ENCODE assay signal across 8 cellular contexts in the genomic region with DNA sequence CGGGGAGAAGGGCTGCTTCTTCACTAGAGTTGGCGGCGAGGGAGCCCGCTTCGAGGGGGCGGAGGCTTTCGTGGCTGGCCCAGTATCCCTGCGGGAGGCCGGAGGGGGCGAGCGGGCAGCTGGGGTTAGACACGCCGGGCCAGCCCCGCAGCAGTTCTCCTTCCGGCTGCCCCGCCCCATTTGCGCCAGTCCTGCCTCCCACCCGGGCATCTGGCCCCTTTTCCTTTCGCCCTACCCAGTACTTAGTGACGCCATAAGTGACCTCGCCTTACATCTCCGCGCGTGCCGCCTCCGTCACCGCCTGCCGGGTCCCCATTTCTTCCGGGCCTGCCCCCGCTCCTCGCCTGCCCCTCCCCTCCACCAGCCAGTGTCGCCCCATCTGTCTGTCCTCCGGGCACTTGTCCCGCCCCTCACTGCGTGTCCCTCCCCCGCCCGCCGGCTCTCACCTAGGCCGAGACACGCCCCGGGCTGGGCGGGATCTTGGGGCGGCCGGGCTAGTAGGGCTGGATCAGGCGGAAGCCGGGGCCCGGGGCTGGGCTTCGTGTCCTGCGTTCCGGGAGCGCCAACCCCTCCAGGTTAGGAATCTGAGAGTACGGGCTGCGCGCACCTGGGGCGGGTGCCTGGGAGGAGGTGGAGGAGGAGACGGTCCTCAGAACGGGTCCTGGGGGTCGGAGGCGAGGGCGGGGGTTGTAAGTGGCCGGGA. TPM values are rescaled to one million over a fixed set of nuclear protein-coding genes. Genes with fewer than 3 reads are reported as not detected.
DNase-seq lines count a peak whose midpoint lies in the region; ATAC-seq and TF ChIP-seq lines count a peak whose summit lies in the region.

No MANE protein-coding gene starts in this region.

- peak in 1 of 4 donors; percentile 90 for TF ChIP-seq POLR2A in stomach (IDR thresholded peaks at IDR 0.05)

- peaks cover 2 to 13% of the 10 kb centered on the region in 2 donors for H3K36me3 Mint-ChIP-seq in activated T-cell treated with anti-CD3 and anti-CD28 coated beads, Interleukin-2, amount 50 U/mL, for 72 hours (ENCODE audit: insufficient read depth in 2 of 2)
- peaks cover 7% of the 10 kb centered on the region for H3K36me3 Mint-ChIP-seq in nephron progenitor cell (ENCODE audit: low read depth)

- no TSS peak for BruUV-seq in PC-3 (replicated peaks; lab: Mats Ljungman, UMichigan)

- H3K9me3 Mint-ChIP-seq in activated T-cell treated with anti-CD3 and anti-CD28 coated beads, Interleukin-2, amount 50 U/mL, for 72 hours = no peaks in the 10 kb centered on the region
- H3K9me3 Mint-ChIP-seq in nephron progenitor cell = no peaks in the 10 kb centered on the region

- peak overlapping the region; percentile 91 to 92 for H3K4me3 Mint-ChIP-seq in activated T-cell treated with anti-CD3 and anti-CD28 coated beads, Interleukin-2, amount 50 U/mL, for 72 hours
- peak overlapping the region; percentile 87 for H3K4me3 Mint-ChIP-seq in nephron progenitor cell

- H3K27me3 Mint-ChIP-seq in activated T-cell treated with anti-CD3 and anti-CD28 coated beads, Interleukin-2, amount 50 U/mL, for 72 hours (ENCODE audit: low read depth) = no peaks in the 10 kb centered on the region
- H3K27me3 Mint-ChIP-seq in nephron progenitor cell (ENCODE audit: low read depth, poor library complexity) = peaks cover 29% of the 10 kb centered on the region

- POLR2A ChIA-PET in PC-3 (lab: Charles Lee; ENCODE audit: unreplicated experiment) = interaction anchor here (0.6 to 0.8 kb wide), 4 partner anchors 39 to 178 kb away, joined by 3 to 4 read pairs (median 3); no protein-coding TSS in a partner anchor

- intact Hi-C loops in PC-3 (cut with micrococcal nuclease) (no loop called here), stomach (cut with DNase I; ENCODE audit: low total_unique reads) (no loop called here)

- TF ChIP-seq CTCF in PC-3 (conservative IDR thresholded peaks at IDR 0.05; ENCODE audit: low read depth, low read length) (no peak), fibroblast of lung (conservative IDR thresholded peaks at IDR 0.05 in 1 of 2, IDR thresholded peaks at IDR 0.05 in 1 of 2; ENCODE audit: low read depth in 1 of 2, low read length in 2 of 2) (no peak), nephron progenitor cell (IDR thresholded peaks at IDR 0.05) (no peak), stomach (IDR thresholded peaks at IDR 0.05) (no peak)

- H3K4me2 ChIP-seq in PC-3 (ENCODE audit: low read length) (peak overlapping the region; percentile 93), fibroblast of lung (ENCODE audit: extremely low read depth, insufficient read depth, low read length) (peak overlapping the region; percentile 98)

- ATAC-seq in GM21526 (IDR thresholded peaks at IDR 0.05; ENCODE audit: low FRiP score, unreplicated experiment) = peak; percentile 57
- ATAC-seq in PC-3 = peak; percentile 89
- ATAC-seq in activated T-cell treated with anti-CD3 and anti-CD28 coated beads, Interleukin-2, amount 50 U/mL, for 72 hours (replicated peaks in 1 of 2) = peak; percentile 89 to 90

- no peak for TF ChIP-seq EP300 in stomach (IDR thresholded peaks at IDR 0.05)

- H3K9ac ChIP-seq in PC-3 (ENCODE audit: low read length) (peak overlapping the region; percentile 89), fibroblast of lung (ENCODE audit: insufficient read depth, low read length) (peak overlapping the region; percentile 58)

- H4K20me1 ChIP-seq in PC-3 (ENCODE audit: low read length) = no peaks in the 10 kb centered on the region
- H4K20me1 ChIP-seq in fibroblast of lung (ENCODE audit: control insufficient read depth, extremely low read depth, insufficient read depth, low read length) = no peaks in the 10 kb centered on the region

- CTCF ChIA-PET in PC-3 (lab: Charles Lee) = interaction anchor here (0.6 to 1.1 kb wide), 3 partner anchors 44 to 1687 kb away, joined by 3 read pairs; no protein-coding TSS in a partner anchor

- H3K27me3 ChIP-seq in PC-3 (ENCODE audit: low read length) (no peaks in the 10 kb centered on the region), fibroblast of lung (ENCODE audit: control insufficient read depth, insufficient read depth, low read length) (peaks cover 2% of the 10 kb centered on the region), stomach (no peaks in the 10 kb centered on the region)

- H3K9me2 ChIP-seq in PC-3 (replicated peaks; ENCODE audit: low read length) = no peaks in the 10 kb centered on the region

- H3K4me1 ChIP-seq in PC-3 (ENCODE audit: insufficient read depth, low read length) (peaks cover 39% of the 10 kb centered on the region), fibroblast of lung (ENCODE audit: control insufficient read depth, extremely low read depth, insufficient read depth, low read length) (no peaks in the 10 kb centered on the region), stomach (peaks cover 9 to 63% (median 35%) of the 10 kb centered on the region in 4 donors)

- DNase-seq in D341Med (ENCODE audit: low spot score) (peak; percentile 100), HuH-7.5 (ENCODE audit: low spot score) (peak; percentile 99), PC-3 (peak; percentile 99), fibroblast of lung (ENCODE audit: low read depth in 2 of 2) (peak; percentile 83 to 89), nephron progenitor cell (peak; percentile 91), stomach (peak; percentile 98)
- DNase-seq in activated T-cell treated with anti-CD3 and anti-CD28 coated beads, Interleukin-2, amount 50 U/mL, for 72 hours = peak; percentile 97 to 98

- 0 to 1% (median 1%) methylated on average over 31 to 61 of the region's 61 CpGs for WGBS in stomach, 5 donors

- H3K79me2 ChIP-seq in PC-3 (ENCODE audit: low read length) (peaks cover 18% of the 10 kb centered on the region), fibroblast of lung (ENCODE audit: control insufficient read depth, insufficient read depth, low read length) (no peaks in the 10 kb centered on the region)

- no peaks in the 10 kb centered on the region for H3F3A ChIP-seq in PC-3 (ENCODE audit: low read length, unreplicated experiment)

- H3K36me3 ChIP-seq in PC-3 (ENCODE audit: low read depth, low read length) (0 out of 2 replicates have a peak, but pooled peaks cover 4% of the 10 kb centered on the region), fibroblast of lung (ENCODE audit: control insufficient read depth, insufficient read depth, low read length) (no peaks in the 10 kb centered on the region), stomach (peaks cover 3 to 49% (median 35%) of the 10 kb centered on the region in 4 donors)

- H3K27ac Mint-ChIP-seq in activated T-cell treated with anti-CD3 and anti-CD28 coated beads, Interleukin-2, amount 50 U/mL, for 72 hours = peak overlapping the region; percentile 91
- peak overlapping the region; percentile 75 for H3K27ac Mint-ChIP-seq in nephron progenitor cell

- peak overlapping the region; percentile 88 for H3K4me3 ChIP-seq in PC-3 (ENCODE audit: low read length)
- peak overlapping the region; percentile 39 to 57 (median 54) for H3K4me3 ChIP-seq in fibroblast of lung (replicated peaks in 1 of 4; ENCODE audit: control extremely low read depth in 1 of 4, insufficient read depth in 1 of 4, low read depth in 3 of 4, low read length in 4 of 4)
- peak overlapping the region; percentile 55 to 64 (median 56) for H3K4me3 ChIP-seq in stomach

- H3K4me1 Mint-ChIP-seq in activated T-cell treated with anti-CD3 and anti-CD28 coated beads, Interleukin-2, amount 50 U/mL, for 72 hours (ENCODE audit: low read depth) = peaks cover 67% of the 10 kb centered on the region
- H3K4me1 Mint-ChIP-seq in nephron progenitor cell = peaks cover 14% of the 10 kb centered on the region

- H3K9me3 ChIP-seq in PC-3 (ENCODE audit: low read length) (no peaks in the 10 kb centered on the region), fibroblast of lung (ENCODE audit: control insufficient read depth, insufficient read depth, low read depth, low read length) (no peaks in the 10 kb centered on the region), stomach (no peaks in the 10 kb centered on the region)

- peak overlapping the region; percentile 73 for H3K27ac ChIP-seq in PC-3 (ENCODE audit: low read length)
- no peak overlapping the region for H3K27ac ChIP-seq in fibroblast of lung (ENCODE audit: insufficient read depth, low read length)
- peak overlapping the region; percentile 85 to 93 (median 88) for H3K27ac ChIP-seq in stomach

- H2AFZ ChIP-seq in PC-3 (ENCODE audit: low read length) (peak overlapping the region; percentile 62), fibroblast of lung (ENCODE audit: low read length) (peak overlapping the region; percentile 65)

RNA-seq across cellular contexts. Expression of a gene that starts 14.3 kb away (rescaled TPM):
- not detected in 2 replicates for total RNA-seq in PC-3 (2014; rRNA removed)
- total RNA-seq in activated T-cell treated with anti-CD3 and anti-CD28 coated beads, Interleukin-2, amount 50 U/mL, for 72 hours = 1 to 10 TPM; 1.4 to 1.7 TPM
- not detected in 2 replicates for total RNA-seq in fibroblast of lung
- polyA plus RNA-seq in fibroblast of lung = not detected in 2 replicates
- not detected in 2 replicates for polyA plus RNA-seq in fibroblast of lung (2012)
- polyA minus RNA-seq in fibroblast of lung (ENCODE audit: low replicate concordance) = not detected in 2 replicates
- total RNA-seq in stomach = not detected
- polyA plus RNA-seq in stomach = not detected

RNA-seq across cellular contexts. Expression of a gene that starts 25.9 kb away (rescaled TPM):
- total RNA-seq in PC-3 (2014; rRNA removed) (8.2 and 14.2 TPM in 2 replicates), fibroblast of lung (2.8 and 3.1 TPM in 2 replicates), stomach (10 to 100 TPM in 3 of 5 donors, 1 to 10 TPM in 2; 8.1 to 34.5 (median 16.5) TPM)
- 100 to 1,000 TPM; 559 to 689 TPM for total RNA-seq in activated T-cell treated with anti-CD3 and anti-CD28 coated beads, Interleukin-2, amount 50 U/mL, for 72 hours
- polyA plus RNA-seq in fibroblast of lung (1.1 and 1.9 TPM in 2 replicates), stomach (10 to 100 TPM in 1 of 3 donors, 1 to 10 TPM in 2; 4.5 to 10.1 (median 8.2) TPM)
- polyA plus RNA-seq in fibroblast of lung (2012) = 2.6 and 6.2 TPM in 2 replicates
- polyA minus RNA-seq in fibroblast of lung (ENCODE audit: low replicate concordance) = 11.4 and 13.4 TPM in 2 replicates

Comparison
In these comparisons a context has a peak if more than half of its experiments do, and no peak if none do; other contexts are left out.
1. RNA of a gene that starts 25.9 kb away (total RNA-seq): 559 to 689 TPM in activated T-cell treated with anti-CD3 and anti-CD28 coated beads, Interleukin-2, amount 50 U/mL, for 72 hours; 8.1 to 34.5 TPM in stomach, 8.2 to 14.2 TPM in PC-3 and 2.8 to 3.1 TPM in fibroblast of lung; every median in the first group is over 10 times any median in the second.
2. Peak in every context shown above with its lines, with median percentiles within 50 percentile points of each other: DNase-seq, ATAC-seq and H3K4me3 ChIP-seq.